Comparison of ENCODE assay signal across 13 cellular contexts in genomic region chr6:105483492-105483891, GRCh38.
DNase-seq lines count a peak whose midpoint lies in the region; ATAC-seq and TF ChIP-seq lines count a peak whose summit lies in the region.
"Had no signal": no experiment of that assay in that cellular context is flagged by ENCODE, and none has a peak within 500 bp of the region (broad histone marks: within the 10 kb centered on the region; RNA-seq: fewer than 3 reads in every experiment).

No MANE protein-coding gene starts in this region.

- H3K27me3 Mint-ChIP-seq in activated T-cell treated with anti-CD3 and anti-CD28 coated beads, Interleukin-2, amount 50 U/mL, for 72 hours (ENCODE audit: low read depth) = peaks cover 17% of the 10 kb centered on the region
- H3K27me3 Mint-ChIP-seq in T-cell = peaks cover 1 to 9% of the 10 kb centered on the region in 2 donors

- DNase-seq in activated T-cell treated with anti-CD3 and anti-CD28 coated beads, Interleukin-2, amount 50 U/mL, for 72 hours = no peak
- no peak for DNase-seq in activated T-cell treated with anti-CD3 and anti-CD28 coated beads, Interleukin-2, amount 50 U/mL, for 48 hours
- no peak for DNase-seq in T-cell
- DNase-seq in fibroblast of gingiva (ENCODE audit: low read depth) = peak; percentile 39
- DNase-seq in testis = peak; percentile 27
- DNase-seq in NCI-H69 (lab: John Stamatoyannopoulos, UW) = no peak
- DNase-seq in transverse colon = no peak
- DNase-seq: AML-193, GDM1, NCI-H1694, pancreas had no signal

- no peaks in the 10 kb centered on the region for H3K36me3 Mint-ChIP-seq in activated T-cell treated with anti-CD3 and anti-CD28 coated beads, Interleukin-2, amount 50 U/mL, for 72 hours (ENCODE audit: insufficient read depth in 2 of 2)
- H3K36me3 Mint-ChIP-seq in T-cell = no peaks in the 10 kb centered on the region

- CTCF ChIA-PET in T-cell (lab: Charles Lee) = interaction anchor here (0.9 to 3.5 kb wide), 8 partner anchors 27 to 741 kb away, joined by 3 to 35 read pairs (median 6); no protein-coding TSS in a partner anchor

- no peaks in the 10 kb centered on the region for H3K36me3 ChIP-seq in testis (ENCODE audit: low read depth, missing control alignments)
- H3K36me3 ChIP-seq in transverse colon = no peaks in the 10 kb centered on the region
- H3K36me3 ChIP-seq: pancreas, thoracic aorta had no signal

- H3K9me3 ChIP-seq in testis (no peaks in the 10 kb centered on the region), transverse colon (no peaks in the 10 kb centered on the region)
- H3K9me3 ChIP-seq: pancreas, thoracic aorta had no signal

- WGBS in testis, 2 donors = 26 to 50% methylated on average over 4 of the region's 4 CpGs
- 32 to 43% methylated on average over 4 of the region's 4 CpGs for WGBS in transverse colon (ENCODE audit: low coverage in 1 of 2), 2 donors

- POLR2A ChIA-PET in T-cell (lab: Charles Lee) = interaction anchor here in 1 of 2 donors (0.7 kb wide), 1 partner anchor 1030 kb away, joined by 3 read pairs; no protein-coding TSS in a partner anchor

- TF ChIP-seq EP300 in transverse colon (IDR thresholded peaks at IDR 0.05; ENCODE audit: low read depth) = no peak

- intact Hi-C loops in testis (cut with DNase I; ENCODE audit: low total_unique reads) (no loop called here), transverse colon (cut with DNase I; ENCODE audit: low total_unique reads) (no loop called here)

- H3K4me1 ChIP-seq in testis (peaks cover 13% of the 10 kb centered on the region), transverse colon (peaks cover 0 to 26% (median 1%) of the 10 kb centered on the region in 4 donors)

- no peaks in the 10 kb centered on the region for H3K9me3 Mint-ChIP-seq in activated T-cell treated with anti-CD3 and anti-CD28 coated beads, Interleukin-2, amount 50 U/mL, for 72 hours
- H3K9me3 Mint-ChIP-seq in T-cell = no peaks in the 10 kb centered on the region

- H3K27ac ChIP-seq in testis (peak overlapping the region in 1 of 2 donors; percentile 8), transverse colon (peak overlapping the region in 2 of 4 donors; percentile 12 to 20)
- H3K27ac ChIP-seq: pancreas, thoracic aorta had no signal

- in situ Hi-C loops in transverse colon (cut with MboI; ENCODE audit: low pct_ligation_motif_present in 1 of 4, low pct_unique_long_range_greater_than_20kb in 1 of 4, low sequenced_read_pairs in 3 of 4) = loop anchor here (25.0 kb wide), 6 partner anchors 254 to 804 kb away; partner anchors contain the start of gene PRDM1 (in 1 of the 4)

- peaks cover 28% of the 10 kb centered on the region for H3K4me1 Mint-ChIP-seq in activated T-cell treated with anti-CD3 and anti-CD28 coated beads, Interleukin-2, amount 50 U/mL, for 72 hours (ENCODE audit: low read depth)
- peaks cover 6 to 31% (median 17%) of the 10 kb centered on the region in 3 donors for H3K4me1 Mint-ChIP-seq in T-cell

- H3K27me3 ChIP-seq in testis (no peaks in the 10 kb centered on the region), transverse colon (no peaks in the 10 kb centered on the region)
- H3K27me3 ChIP-seq: pancreas had no signal

- TF ChIP-seq POLR2A in testis (IDR thresholded peaks at IDR 0.05) (no peak), transverse colon (IDR thresholded peaks at IDR 0.05) (no peak)

- H3K27ac Mint-ChIP-seq in activated T-cell treated with anti-CD3 and anti-CD28 coated beads, Interleukin-2, amount 50 U/mL, for 72 hours = peak overlapping the region; percentile 47
- peak overlapping the region; percentile 37 to 48 for H3K27ac Mint-ChIP-seq in T-cell

- peak overlapping the region in 1 of 2 donors; percentile 80 for H3K4me3 Mint-ChIP-seq in activated T-cell treated with anti-CD3 and anti-CD28 coated beads, Interleukin-2, amount 50 U/mL, for 72 hours
- H3K4me3 Mint-ChIP-seq in T-cell = peak overlapping the region in 1 of 3 donors; percentile 1

- ATAC-seq in activated T-cell treated with anti-CD3 and anti-CD28 coated beads, Interleukin-2, amount 50 U/mL, for 72 hours (replicated peaks in 1 of 2) = peak in 1 of 2 donors; percentile 48
- ATAC-seq in T-cell (replicated peaks in 1 of 4) (no peak), HG03378 (IDR thresholded peaks at IDR 0.05; ENCODE audit: unreplicated experiment) (no peak)

- TF ChIP-seq CTCF in testis (IDR thresholded peaks at IDR 0.05) (no peak), transverse colon (IDR thresholded peaks at IDR 0.05) (no peak)

- H3K4me3 ChIP-seq in testis (no peak overlapping the region), transverse colon (no peak overlapping the region)
- H3K4me3 ChIP-seq: pancreas, thoracic aorta had no signal

Comparison
In these comparisons a context has a peak if more than half of its experiments do, and no peak if none do; other contexts are left out.
1. DNase-seq: peak in fibroblast of gingiva (single experiment) and testis (single experiment); none in activated T-cell treated with anti-CD3 and anti-CD28 coated beads, Interleukin-2, amount 50 U/mL, for 72 hours (0 of 2), activated T-cell treated with anti-CD3 and anti-CD28 coated beads, Interleukin-2, amount 50 U/mL, for 48 hours (0 of 2), T-cell (0 of 34), NCI-H69 (single experiment) and transverse colon (single experiment).